20 cellular contexts compared by ENCODE assay signal in the genomic region with DNA sequence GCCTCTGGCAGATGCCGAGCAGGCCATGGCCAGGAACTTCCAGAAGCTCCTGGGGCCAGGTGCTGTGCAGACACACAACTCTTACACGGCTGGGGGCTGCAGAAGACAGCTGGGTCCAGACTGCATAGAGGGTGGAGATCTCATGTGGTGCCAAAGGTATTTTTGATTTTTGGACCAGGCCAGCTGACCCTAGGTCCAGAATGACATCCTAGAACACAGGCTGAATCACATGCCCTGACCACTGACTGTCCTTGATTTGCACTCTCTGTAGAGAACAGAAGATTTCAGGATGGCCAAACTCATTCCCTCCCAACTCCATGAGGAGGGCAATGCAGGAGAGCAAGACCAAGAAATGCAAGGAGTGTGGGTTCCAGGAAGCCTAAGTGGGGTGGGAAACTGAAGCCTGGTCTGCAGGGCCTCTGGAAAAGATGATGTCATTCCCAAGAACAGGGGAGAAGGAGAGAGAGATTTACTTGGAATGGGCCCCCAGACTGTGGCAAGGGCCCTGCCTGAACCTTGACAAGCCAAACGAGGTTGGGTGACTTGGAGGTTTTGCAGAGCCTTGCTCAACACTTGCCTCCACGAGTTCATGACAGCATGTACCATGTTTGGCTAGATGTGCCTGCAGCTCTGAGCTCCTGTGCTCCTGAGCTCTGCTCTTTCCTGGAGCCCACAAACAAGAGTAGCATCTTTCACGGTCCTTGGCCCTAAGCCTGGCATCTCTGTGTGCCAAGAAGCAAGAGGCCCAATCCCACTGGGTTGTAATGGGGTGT.
"Had no signal": no experiment of that assay in that cellular context is flagged by ENCODE, and none has a peak within 500 bp of the region (broad histone marks: within the 10 kb centered on the region; RNA-seq: fewer than 3 reads in every experiment).

No MANE protein-coding gene starts in this region.

- H3K4me3 ChIP-seq: ascending aorta, esophagus squamous epithelium, gastroesophageal sphincter, tibial artery had no signal

- DNase-seq: activated CD4-positive, alpha-beta T cell treated with anti-CD3 and anti-CD28 coated beads for 1 hour; activated gamma-delta T cell treated with Interleukin-2 at 50 U/mL for 16 hours; activated T-cell treated with anti-CD3 and anti-CD28 coated beads, Interleukin-2, amount 50 U/mL, for 1 hour; brain microvascular endothelial cell; caudate nucleus; esophagus squamous epithelium; head of caudate nucleus; hypothalamus; left ventricle myocardium superior; naive B cell; occipital lobe; stimulated activated CD4-positive, alpha-beta T cell treated with anti-CD3 and anti-CD28 coated beads, Interleukin-12 subunit alpha, Interleukin-12 subunit beta, amount 100 ng/mL, for 4 hours; stimulated activated CD4-positive, alpha-beta T cell treated with anti-CD3 and anti-CD28 coated beads, Interleukin-4, amount 100 ng/mL, for 4 hours; substantia nigra; T-helper 1 cell had no signal

- H3K27me3 ChIP-seq: ascending aorta, brain microvascular endothelial cell, esophagus squamous epithelium, gastroesophageal sphincter had no signal

- H3K36me3 Mint-ChIP-seq: activated naive CD4-positive, alpha-beta T cell treated with anti-CD3 and anti-CD28 coated beads, Interleukin-2, amount 50 U/mL, for 24 hours; naive B cell had no signal

- H3K27ac Mint-ChIP-seq: activated naive CD4-positive, alpha-beta T cell treated with anti-CD3 and anti-CD28 coated beads, Interleukin-2, amount 50 U/mL, for 24 hours; stimulated activated naive CD8-positive, alpha-beta T cell treated with anti-CD3 and anti-CD28 coated beads, Interleukin-15, Interleukin-2, amounts not matched to agents 100 ng/mL and 50 ng/mL, for 24 hours had no signal

- H3K4me1 Mint-ChIP-seq: activated naive CD4-positive, alpha-beta T cell treated with anti-CD3 and anti-CD28 coated beads, Interleukin-2, amount 50 U/mL, for 24 hours had no signal

- ATAC-seq: gastroesophageal sphincter had no signal

- H3K9me3 Mint-ChIP-seq: activated naive CD4-positive, alpha-beta T cell treated with anti-CD3 and anti-CD28 coated beads, Interleukin-2, amount 50 U/mL, for 24 hours; naive B cell; stimulated activated naive CD8-positive, alpha-beta T cell treated with anti-CD3 and anti-CD28 coated beads, Interleukin-15, Interleukin-2, amounts not matched to agents 100 ng/mL and 50 ng/mL, for 24 hours had no signal

- H3K27ac ChIP-seq: ascending aorta, brain microvascular endothelial cell had no signal

- H3K9me3 ChIP-seq: ascending aorta, esophagus squamous epithelium, gastroesophageal sphincter, tibial artery had no signal

- H3K4me3 Mint-ChIP-seq: activated naive CD4-positive, alpha-beta T cell treated with anti-CD3 and anti-CD28 coated beads, Interleukin-2, amount 50 U/mL, for 24 hours; naive B cell; stimulated activated naive CD8-positive, alpha-beta T cell treated with anti-CD3 and anti-CD28 coated beads, Interleukin-15, Interleukin-2, amounts not matched to agents 100 ng/mL and 50 ng/mL, for 24 hours had no signal

- H3K36me3 ChIP-seq: ascending aorta, brain microvascular endothelial cell, esophagus squamous epithelium, gastroesophageal sphincter, tibial artery had no signal
